10 cellular contexts compared by ENCODE assay signal in genomic region chr1:212283741-212284140, GRCh38. TPM values are rescaled to one million over a fixed set of nuclear protein-coding genes. Genes with fewer than 3 reads are reported as not detected.
A peak's percentile ranks its signal among the peaks of the same experiment; 100 is the strongest.
DNase-seq lines count a peak whose midpoint lies in the region; ATAC-seq and TF ChIP-seq lines count a peak whose summit lies in the region.
"Had no signal": no experiment of that assay in that cellular context is flagged by ENCODE, and none has a peak within 500 bp of the region (broad histone marks: within the 10 kb centered on the region; RNA-seq: fewer than 3 reads in every experiment).

No MANE protein-coding gene starts in this region.

- peaks cover 25% of the 10 kb centered on the region for H3F3A ChIP-seq in MM.1S (ENCODE audit: insufficient read depth, low read length)

- TF ChIP-seq CTCF in Calu3 (IDR thresholded peaks at IDR 0.05; ENCODE audit: unreplicated experiment) = no peak
- TF ChIP-seq CTCF in MM.1S (IDR thresholded peaks at IDR 0.05; ENCODE audit: low read length) = no peak

- H3K27ac Mint-ChIP-seq in Calu3 (ENCODE audit: unreplicated experiment) = peak overlapping the region; percentile 94
- peak overlapping the region; percentile 98 for H3K27ac Mint-ChIP-seq in central memory CD8-positive, alpha-beta T cell (ENCODE audit: low read depth)
- H3K27ac Mint-ChIP-seq in natural killer cell treated with Interleukin-12 subunit alpha and Interleukin-12 subunit beta and Interleukin-15 and Interleukin-18, amount 100 ng/mL, for 72 hours = peak overlapping the region; percentile 87 to 96

- BruUV-seq in Calu3 (replicated peaks; lab: Mats Ljungman, UMichigan) = TSS peak; percentile 67

- H3K36me3 Mint-ChIP-seq in Calu3 (ENCODE audit: insufficient read depth, unreplicated experiment) = peaks cover 50% of the 10 kb centered on the region
- H3K36me3 Mint-ChIP-seq in central memory CD8-positive, alpha-beta T cell (ENCODE audit: insufficient read depth) = peaks cover 21% of the 10 kb centered on the region
- peaks cover 6% of the 10 kb centered on the region for H3K36me3 Mint-ChIP-seq in natural killer cell treated with Interleukin-12 subunit alpha and Interleukin-12 subunit beta and Interleukin-15 and Interleukin-18, amount 100 ng/mL, for 72 hours

- peak overlapping the region; percentile 79 for H3K4me3 Mint-ChIP-seq in Calu3 (ENCODE audit: low read depth, unreplicated experiment)
- H3K4me3 Mint-ChIP-seq in central memory CD8-positive, alpha-beta T cell = peak overlapping the region; percentile 97
- H3K4me3 Mint-ChIP-seq in natural killer cell treated with Interleukin-12 subunit alpha and Interleukin-12 subunit beta and Interleukin-15 and Interleukin-18, amount 100 ng/mL, for 72 hours = peak overlapping the region; percentile 96

- no peaks in the 10 kb centered on the region for H3K27me3 Mint-ChIP-seq in Calu3 (ENCODE audit: unreplicated experiment)
- no peaks in the 10 kb centered on the region for H3K27me3 Mint-ChIP-seq in central memory CD8-positive, alpha-beta T cell
- no peaks in the 10 kb centered on the region for H3K27me3 Mint-ChIP-seq in natural killer cell treated with Interleukin-12 subunit alpha and Interleukin-12 subunit beta and Interleukin-15 and Interleukin-18, amount 100 ng/mL, for 72 hours

- H3K27ac ChIP-seq in MM.1S (ENCODE audit: low read length) = no peak overlapping the region

- H3K27me3 ChIP-seq in MM.1S (replicated peaks; ENCODE audit: insufficient read depth, low read length) = no peaks in the 10 kb centered on the region

- H3K79me2 ChIP-seq in MM.1S (ENCODE audit: low read length) = peaks cover 28% of the 10 kb centered on the region

- H3K9me2 ChIP-seq in MM.1S (replicated peaks; ENCODE audit: insufficient read depth, low read length) = no peaks in the 10 kb centered on the region

- H4K20me1 ChIP-seq in MM.1S (ENCODE audit: insufficient read depth, low read length) = no peaks in the 10 kb centered on the region

- peak overlapping the region; percentile 87; the same call in 1 of the 2 replicates for H3K4me2 ChIP-seq in MM.1S (ENCODE audit: low read depth, low read length)

- peaks cover 11% of the 10 kb centered on the region for H3K4me1 ChIP-seq in MM.1S (ENCODE audit: low read length)

- H3K4me1 Mint-ChIP-seq in Calu3 (ENCODE audit: low read depth, unreplicated experiment) = peaks cover 13% of the 10 kb centered on the region
- peaks cover 26% of the 10 kb centered on the region for H3K4me1 Mint-ChIP-seq in central memory CD8-positive, alpha-beta T cell
- H3K4me1 Mint-ChIP-seq in natural killer cell treated with Interleukin-12 subunit alpha and Interleukin-12 subunit beta and Interleukin-15 and Interleukin-18, amount 100 ng/mL, for 72 hours (ENCODE audit: low read depth in 2 of 2) = peaks cover 20 to 32% of the 10 kb centered on the region in 2 donors

- no peaks in the 10 kb centered on the region for H3K9me3 Mint-ChIP-seq in Calu3 (ENCODE audit: low read depth, unreplicated experiment)
- H3K9me3 Mint-ChIP-seq in central memory CD8-positive, alpha-beta T cell = no peaks in the 10 kb centered on the region
- no peaks in the 10 kb centered on the region for H3K9me3 Mint-ChIP-seq in natural killer cell treated with Interleukin-12 subunit alpha and Interleukin-12 subunit beta and Interleukin-15 and Interleukin-18, amount 100 ng/mL, for 72 hours

- no peaks in the 10 kb centered on the region for H3K9me3 ChIP-seq in MM.1S (replicated peaks; ENCODE audit: insufficient read depth, low read length)

- H3K36me3 ChIP-seq in MM.1S (replicated peaks; ENCODE audit: insufficient read depth, low read length) = no peaks in the 10 kb centered on the region

- no peak for DNase-seq in Calu3
- no peak for DNase-seq in MM.1S
- DNase-seq in central memory CD8-positive, alpha-beta T cell (ENCODE audit: low spot score in 2 of 2) = no peak
- no peak for DNase-seq in natural killer cell treated with Interleukin-12 subunit alpha and Interleukin-12 subunit beta and Interleukin-15 and Interleukin-18, amount 100 ng/mL, for 72 hours (ENCODE audit: low spot score)
- no peak for DNase-seq in foreskin melanocyte
- no peak for DNase-seq in HuH-7.5 (ENCODE audit: low spot score)
- DNase-seq in cortex of kidney (lab: John Stamatoyannopoulos, UW) = no peak
- DNase-seq: RPMI8226; stimulated activated CD4-positive, alpha-beta T cell treated with anti-CD3 and anti-CD28 coated beads, Interleukin-1b, Interleukin-23, amount 100 ng/mL, for 48 hours had no signal

- intact Hi-C loops in Calu3 (cut with micrococcal nuclease; ENCODE audit: unreplicated experiment) = no loop called here

- ATAC-seq in central memory CD8-positive, alpha-beta T cell (replicated peaks; ENCODE audit: extremely low read depth, poor library complexity, severe bottlenecking) = no peak
- no peak for ATAC-seq in natural killer cell treated with Interleukin-12 subunit alpha and Interleukin-12 subunit beta and Interleukin-15 and Interleukin-18, amount 100 ng/mL, for 72 hours
- ATAC-seq in GM18858 (IDR thresholded peaks at IDR 0.05; ENCODE audit: unreplicated experiment) = no peak

- no peak overlapping the region for H3K4me3 ChIP-seq in MM.1S (ENCODE audit: low read length)

- no peak overlapping the region for H3K9ac ChIP-seq in MM.1S (ENCODE audit: low read length)

- H2AFZ ChIP-seq in MM.1S (ENCODE audit: low read length) = no peak overlapping the region

- CTCF ChIA-PET in Calu3 (lab: Charles Lee) = interaction anchor here (1.1 to 1.8 kb wide), 3 partner anchors 9 to 81 kb away, joined by 3 to 10 read pairs (median 3); no protein-coding TSS in a partner anchor

RNA-seq across cellular contexts. Expression of gene PPP2R5A, which starts 1.5 kb away (rescaled TPM):
- total RNA-seq in Calu3 (2022) = 42.9 and 45.2 TPM in 2 replicates
- total RNA-seq in natural killer cell treated with Interleukin-12 subunit alpha and Interleukin-12 subunit beta and Interleukin-15 and Interleukin-18, amount 100 ng/mL, for 72 hours = 10 to 100 TPM; 32.7 to 37.6 TPM
